Comparison of ENCODE assay signal across 8 cellular contexts in the genomic region with DNA sequence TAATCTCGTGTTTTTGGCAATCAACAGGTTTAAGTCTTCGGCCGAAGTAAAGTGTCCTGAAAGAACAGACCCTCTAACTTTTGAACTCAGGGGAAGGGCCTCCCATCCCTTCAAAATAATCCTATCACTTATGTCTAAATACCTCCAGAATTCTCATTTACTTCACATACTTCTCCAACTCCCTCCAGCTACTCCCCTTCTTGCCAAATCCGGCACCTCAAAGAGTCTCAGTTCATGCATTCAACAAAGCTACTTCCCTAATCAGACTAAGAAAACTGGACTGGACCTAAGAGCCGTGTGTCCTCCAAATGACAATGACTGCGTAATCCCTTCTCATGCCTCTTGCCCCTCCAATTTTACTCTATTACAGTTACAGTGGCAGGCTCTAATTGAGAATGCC. TPM values are rescaled to one million over a fixed set of nuclear protein-coding genes. Genes with fewer than 3 reads are reported as not detected.
DNase-seq lines count a peak whose midpoint lies in the region; ATAC-seq and TF ChIP-seq lines count a peak whose summit lies in the region.

No MANE protein-coding gene starts in this region.

- H3K27ac Mint-ChIP-seq in H9 = peak overlapping the region; percentile 55 to 97 (median 96); a peak in 4 of 7 replicates

- no peak for DNase-seq in H9
- peak; percentile 80 for DNase-seq in SIG-M5 treated with dmso at 0.1 percent for 504 hours (lab: John Stamatoyannopoulos, UW; ENCODE audit: unreplicated experiment)
- DNase-seq in epithelial cell of proximal tubule (ENCODE audit: low read depth) = no peak
- no peak for DNase-seq in skeletal muscle cell (ENCODE audit: low read depth)
- no peak for DNase-seq in GOT3 (lab: John Stamatoyannopoulos, UW)
- no peak for DNase-seq in hippocampal formation (lab: John Stamatoyannopoulos, UW)
- no peak for DNase-seq in central memory CD4-positive, alpha-beta T cell

- peak overlapping the region; percentile 94 for H3K4me2 ChIP-seq in H9 (ENCODE audit: insufficient read depth, insufficient read length, low read length)

- peak overlapping the region; percentile 95 to 98 for H3K4me3 Mint-ChIP-seq in H9

- peaks cover 39 to 44% of the 10 kb centered on the region in 2 experiments for H3K4me1 Mint-ChIP-seq in H9

- no peaks in the 10 kb centered on the region for H4K20me1 ChIP-seq in H9 (ENCODE audit: control insufficient read depth, insufficient read depth, insufficient read length)

- no peak overlapping the region for H3K4ac ChIP-seq in H9 (ENCODE audit: low read depth, low read length)

- H2BK12ac ChIP-seq in H9 (ENCODE audit: insufficient read length, low read depth, low read length) = no peak overlapping the region

- no peak overlapping the region for H3K23ac ChIP-seq in H9 (ENCODE audit: insufficient read length, low read depth, low read length)

- H2AK5ac ChIP-seq in H9 (ENCODE audit: insufficient read length, low read length) = no peak overlapping the region

- H3K79me2 ChIP-seq in H9 (ENCODE audit: insufficient read depth, low read length) = peaks cover 28% of the 10 kb centered on the region

- H3K36me3 Mint-ChIP-seq in H9 (ENCODE audit: insufficient read depth in 1 of 3, low read depth in 3 of 3) = peaks cover 25 to 42% (median 37%) of the 10 kb centered on the region in 3 experiments; a peak in 6 of 7 replicates

- H3K27me3 Mint-ChIP-seq in H9 (ENCODE audit: low read depth) = no peaks in the 10 kb centered on the region

- H3K4me1 ChIP-seq in H9 (ENCODE audit: insufficient read depth, low read length) = peaks cover 5% of the 10 kb centered on the region

- peak overlapping the region; percentile 97 for H3K9ac ChIP-seq in H9 (ENCODE audit: extremely low read depth, insufficient read length, low read length)

- no peak overlapping the region for H2BK5ac ChIP-seq in H9 (ENCODE audit: insufficient read length, low read length)

- H4K91ac ChIP-seq in H9 (ENCODE audit: insufficient read length, low read depth, low read length) = no peak overlapping the region

- no peak overlapping the region for H4K8ac ChIP-seq in H9 (replicated peaks; ENCODE audit: insufficient read length, low read depth, low read length)

- H3K14ac ChIP-seq in H9 (ENCODE audit: insufficient read depth, low read length) = no peak overlapping the region

- no peak overlapping the region for H2BK20ac ChIP-seq in H9 (ENCODE audit: low read depth, low read length, poor library complexity, severe bottlenecking)

- H3K18ac ChIP-seq in H9 (ENCODE audit: insufficient read length, low read depth, low read length) = no peak overlapping the region

- no peak overlapping the region for H3T11ph ChIP-seq in H9 (ENCODE audit: low read length)

- peaks cover 13% of the 10 kb centered on the region for H3K23me2 ChIP-seq in H9 (ENCODE audit: insufficient read length, low read depth, low read length, poor library complexity, severe bottlenecking)

- TF ChIP-seq CTCF in H9 (conservative IDR thresholded peaks at IDR 0.05) (no peak), epithelial cell of proximal tubule (conservative IDR thresholded peaks at IDR 0.05; ENCODE audit: low read depth, low read length) (no peak)

- no peak overlapping the region for H3K56ac ChIP-seq in H9 (ENCODE audit: insufficient read length, low read depth, low read length)

- no peaks in the 10 kb centered on the region for H3K9me3 Mint-ChIP-seq in H9

- no peaks in the 10 kb centered on the region for H3K79me1 ChIP-seq in H9 (ENCODE audit: insufficient read depth, low read depth, low read length, poor library complexity, severe bottlenecking)

- H3K27ac ChIP-seq in H9 (ENCODE audit: insufficient read length, low read depth, low read length) = no peak overlapping the region

- no peaks in the 10 kb centered on the region for H3K27me3 ChIP-seq in H9 (ENCODE audit: insufficient read depth, low read length)

- H2BK120ac ChIP-seq in H9 (ENCODE audit: low read depth, low read length, poor library complexity, severe bottlenecking) = no peak overlapping the region

- no peak overlapping the region for H2AFZ ChIP-seq in H9 (ENCODE audit: low read length)

- no peak overlapping the region for H2BK15ac ChIP-seq in H9 (ENCODE audit: low read depth, low read length)

- no peak overlapping the region for H4K5ac ChIP-seq in H9 (ENCODE audit: insufficient read length, low read depth, low read length)

- H3K9me3 ChIP-seq in H9 (ENCODE audit: control insufficient read depth, low read depth, low read length) = no peaks in the 10 kb centered on the region

- no CpG with 5 or more reads among the region's 6 CpGs for WGBS in H9 (ENCODE audit: extremely low coverage, insufficient read length, low lambda C conversion rate)

- ATAC-seq in GM19395 (IDR thresholded peaks at IDR 0.05; ENCODE audit: unreplicated experiment) = no peak

- H3K4me3 ChIP-seq in epithelial cell of proximal tubule (ENCODE audit: low read depth, low read length) = peak overlapping the region; percentile 96
- H3K4me3 ChIP-seq in skeletal muscle cell (ENCODE audit: low read depth, low read length) = peak overlapping the region; percentile 99

RNA-seq across cellular contexts. Expression of gene DDB1, which starts 1.3 kb away (rescaled TPM):
- total RNA-seq in H9 (2021) (294 and 297 TPM in 2 replicates), epithelial cell of proximal tubule (175 and 218 TPM in 2 replicates)

RNA-seq across cellular contexts. Expression of gene TKFC, which starts 1.4 kb away (rescaled TPM):
- total RNA-seq in H9 (2021) (59.0 and 65.0 TPM in 2 replicates), epithelial cell of proximal tubule (22.3 and 22.9 TPM in 2 replicates)

RNA-seq across cellular contexts. Expression of gene CYB561A3, which starts 30.0 kb away (rescaled TPM):
- 21.7 and 23.1 TPM in 2 replicates for total RNA-seq in H9 (2021)
- 22.1 and 42.0 TPM in 2 replicates for total RNA-seq in epithelial cell of proximal tubule

RNA-seq across cellular contexts. Expression of gene TMEM138, which starts 30.5 kb away (rescaled TPM):
- 35.4 and 43.6 TPM in 2 replicates for total RNA-seq in H9 (2021)
- 21.7 and 21.9 TPM in 2 replicates for total RNA-seq in epithelial cell of proximal tubule

RNA-seq across cellular contexts. Expression of gene VWCE, which starts 36.5 kb away (rescaled TPM):
- total RNA-seq in H9 (2021) (18.7 and 20.6 TPM in 2 replicates), epithelial cell of proximal tubule (0.65 and 3.5 TPM in 2 replicates)
